11 cellular contexts compared by ENCODE assay signal in genomic region chr11:6497069-6497839, GRCh38. TPM values are rescaled to one million over a fixed set of nuclear protein-coding genes. Genes with fewer than 3 reads are reported as not detected.
DNase-seq lines count a peak whose midpoint lies in the region; ATAC-seq and TF ChIP-seq lines count a peak whose summit lies in the region.
"Had no signal": no experiment of that assay in that cellular context is flagged by ENCODE, and none has a peak within 500 bp of the region (broad histone marks: within the 10 kb centered on the region; RNA-seq: fewer than 3 reads in every experiment).

Gene DNHD1, plus strand, starts transcription at chr11:6497280. Its CDS starts 936 bp downstream, at chr11:6498216.

- H3K14ac ChIP-seq in trophoblast cell (ENCODE audit: low read length), result no peak within 1 kb of the TSS

- H3K23ac ChIP-seq in trophoblast cell (ENCODE audit: low read length), result no peak within 1 kb of the TSS

- H2BK12ac ChIP-seq in trophoblast cell (ENCODE audit: low read length), result no peak within 1 kb of the TSS

- intact Hi-C loops in activated CD4-positive, alpha-beta memory T cell treated with anti-CD3 and anti-CD28 coated beads for 36 hours (cut with micrococcal nuclease), result no loop called here
- intact Hi-C loops in left ventricle myocardium superior (cut with micrococcal nuclease), result no loop called here

- no peaks in the 10 kb centered on the region for H3K27me3 ChIP-seq in trophoblast cell (ENCODE audit: insufficient read depth, low read length)

- CTCF ChIA-PET in activated CD4-positive, alpha-beta memory T cell treated with anti-CD3 and anti-CD28 coated beads for 36 hours (lab: Charles Lee), result interaction anchor here (1.4 kb wide), 1 partner anchor 134 kb away, joined by 4 read pairs; no protein-coding TSS in a partner anchor

- H2AK5ac ChIP-seq in trophoblast cell (ENCODE audit: low read length), result no peak within 1 kb of the TSS

- H3K4me3 ChIP-seq in trophoblast cell (ENCODE audit: low read depth, low read length), result no peak within 1 kb of the TSS

- POLR2A ChIA-PET in activated CD4-positive, alpha-beta memory T cell treated with anti-CD3 and anti-CD28 coated beads for 36 hours (lab: Charles Lee), result no interaction called here

- no peak within 1 kb of the TSS for H3K27ac ChIP-seq in trophoblast cell (ENCODE audit: low read depth, low read length)
- H3K27ac ChIP-seq: KMS-11 had no signal

- H3K9ac ChIP-seq in trophoblast cell (ENCODE audit: low read length), result peak within 1 kb of the TSS; percentile 25
- H3K9ac ChIP-seq: KMS-11 had no signal

- no peaks in the 10 kb centered on the region for H3K27me3 Mint-ChIP-seq in activated CD4-positive, alpha-beta memory T cell treated with anti-CD3 and anti-CD28 coated beads for 36 hours
- H3K27me3 Mint-ChIP-seq in chondrocyte (ENCODE audit: low read depth), result no peaks in the 10 kb centered on the region

- peak within 1 kb of the TSS; percentile 17 for H2AFZ ChIP-seq in trophoblast cell (ENCODE audit: insufficient read depth, low read length, poor library complexity)

- no peak within 1 kb of the TSS for H3K27ac Mint-ChIP-seq in activated CD4-positive, alpha-beta memory T cell treated with anti-CD3 and anti-CD28 coated beads for 36 hours
- no peak within 1 kb of the TSS for H3K27ac Mint-ChIP-seq in chondrocyte (ENCODE audit: unreplicated experiment)

- H2BK5ac ChIP-seq in trophoblast cell (ENCODE audit: low read depth, low read length, poor library complexity), result no peak within 1 kb of the TSS

- H3K79me2 ChIP-seq in trophoblast cell (ENCODE audit: control insufficient read depth, insufficient read depth, low read length, poor library complexity), result no peaks in the 10 kb centered on the region

- H3K36me3 Mint-ChIP-seq in activated CD4-positive, alpha-beta memory T cell treated with anti-CD3 and anti-CD28 coated beads for 36 hours, result peaks cover 11% of the 10 kb centered on the region
- H3K36me3 Mint-ChIP-seq in chondrocyte (ENCODE audit: low read depth), result peaks cover 4% of the 10 kb centered on the region

- H3K79me1 ChIP-seq in trophoblast cell (ENCODE audit: low read length), result no peaks in the 10 kb centered on the region

- no peak within 1 kb of the TSS for H3K4me3 Mint-ChIP-seq in activated CD4-positive, alpha-beta memory T cell treated with anti-CD3 and anti-CD28 coated beads for 36 hours
- H3K4me3 Mint-ChIP-seq in chondrocyte (ENCODE audit: unreplicated experiment), result no peak within 1 kb of the TSS

- H3K9me3 ChIP-seq in trophoblast cell (ENCODE audit: insufficient read depth, low read depth, low read length), result no peaks in the 10 kb centered on the region

- TF ChIP-seq CTCF in chondrocyte (IDR thresholded peaks at IDR 0.05), result no peak

- no peaks in the 10 kb centered on the region for H3K4me1 Mint-ChIP-seq in activated CD4-positive, alpha-beta memory T cell treated with anti-CD3 and anti-CD28 coated beads for 36 hours (ENCODE audit: low read depth)
- H3K4me1 Mint-ChIP-seq in chondrocyte (ENCODE audit: low read depth), result peaks cover 5% of the 10 kb centered on the region

- peak; percentile 12 for DNase-seq in EH (ENCODE audit: low read depth)
- no peak for DNase-seq in activated CD4-positive, alpha-beta memory T cell treated with anti-CD3 and anti-CD28 coated beads for 36 hours
- DNase-seq in left ventricle myocardium superior, result peak; percentile 49
- DNase-seq in trophoblast cell, result no peak
- DNase-seq in chondrocyte (ENCODE audit: low spot score), result no peak
- DNase-seq in stimulated activated naive CD4-positive, alpha-beta T cell treated with Interleukin-2 at 50 U/mL for 16 hours (lab: John Stamatoyannopoulos, UW), result no peak
- no peak for DNase-seq in stimulated activated naive CD8-positive, alpha-beta T cell treated with anti-CD3 and anti-CD28 coated beads, Interleukin-15, Interleukin-2, amounts not matched to agents 100 U/mL and 50 U/mL, for 24 hours
- DNase-seq: NCI-H345 had no signal

- H3K4me1 ChIP-seq in trophoblast cell (ENCODE audit: control insufficient read depth in 1 of 2, insufficient read depth in 2 of 2, low read length in 2 of 2), result no peaks in the 10 kb centered on the region

- H3K4ac ChIP-seq in trophoblast cell (ENCODE audit: low read depth, low read length), result no peak within 1 kb of the TSS

- WGBS in trophoblast cell (ENCODE audit: extremely low coverage, insufficient coverage, insufficient read length), result no CpG with 5 or more reads among the region's 33 CpGs

- no peaks in the 10 kb centered on the region for H3K9me3 Mint-ChIP-seq in activated CD4-positive, alpha-beta memory T cell treated with anti-CD3 and anti-CD28 coated beads for 36 hours
- H3K9me3 Mint-ChIP-seq in chondrocyte (ENCODE audit: low read depth), result no peaks in the 10 kb centered on the region

- H3K18ac ChIP-seq in trophoblast cell (ENCODE audit: low read length), result no peak within 1 kb of the TSS

- peak; percentile 72 for ATAC-seq in left ventricle myocardium superior
- ATAC-seq in HG03378 (IDR thresholded peaks at IDR 0.05; ENCODE audit: unreplicated experiment), result no peak
- no peak for ATAC-seq in stimulated activated naive CD8-positive, alpha-beta T cell treated with anti-CD3 and anti-CD28 coated beads, Interleukin-15, Interleukin-2, amounts not matched to agents 100 U/mL and 50 U/mL, for 24 hours
- ATAC-seq: SK-N-SH treated with all-trans-retinoic acid at 6 μM for 48 hours had no signal

- H2BK120ac ChIP-seq in trophoblast cell (ENCODE audit: insufficient read depth, low read length, poor library complexity), result no peak within 1 kb of the TSS

- no peak within 1 kb of the TSS for H4K8ac ChIP-seq in trophoblast cell (ENCODE audit: low read depth, low read length)

- peak within 1 kb of the TSS; percentile 59 for H4K12ac ChIP-seq in trophoblast cell (ENCODE audit: low read depth, low read length)

- H3K4me2 ChIP-seq in trophoblast cell (ENCODE audit: low read length), result no peak within 1 kb of the TSS
- H3K4me2 ChIP-seq: KMS-11 had no signal

- H4K91ac ChIP-seq in trophoblast cell (ENCODE audit: low read depth, low read length), result no peak within 1 kb of the TSS

- peaks cover 14 to 19% of the 10 kb centered on the region in 2 experiments for H3K36me3 ChIP-seq in trophoblast cell (ENCODE audit: control insufficient read depth in 1 of 2, insufficient read depth in 2 of 2, low read length in 2 of 2)

RNA-seq across cellular contexts. Expression of gene DNHD1, which starts in this region (rescaled TPM):
- 10 to 100 TPM; 18.6 to 20.3 TPM for total RNA-seq in activated CD4-positive, alpha-beta memory T cell treated with anti-CD3 and anti-CD28 coated beads for 36 hours
- total RNA-seq in left ventricle myocardium superior (5.5 TPM), chondrocyte (3.8 to 7.4 TPM (median 5.8 TPM) in 3 replicates)
- polyA plus RNA-seq in trophoblast cell (2013), result 2.9 and 3.1 TPM in 2 replicates

Comparison
In these comparisons a context has a peak if more than half of its experiments do, and no peak if none do; other contexts are left out.
1. DNase-seq: peak in EH (single experiment) and left ventricle myocardium superior (single experiment); none in activated CD4-positive, alpha-beta memory T cell treated with anti-CD3 and anti-CD28 coated beads for 36 hours (single experiment), trophoblast cell (0 of 2), chondrocyte (single experiment), stimulated activated naive CD4-positive, alpha-beta T cell treated with Interleukin-2 at 50 U/mL for 16 hours (single experiment) and stimulated activated naive CD8-positive, alpha-beta T cell treated with anti-CD3 and anti-CD28 coated beads, Interleukin-15, Interleukin-2, amounts not matched to agents 100 U/mL and 50 U/mL, for 24 hours (single experiment).